13 cellular contexts compared by ENCODE assay signal in genomic region chr22:24428751-24429410, GRCh38. TPM values are rescaled to one million over a fixed set of nuclear protein-coding genes. Genes with fewer than 3 reads are reported as not detected.
A peak's percentile ranks its signal among the peaks of the same experiment; 100 is the strongest.
DNase-seq lines count a peak whose midpoint lies in the region; ATAC-seq and TF ChIP-seq lines count a peak whose summit lies in the region.
"Had no signal": no experiment of that assay in that cellular context is flagged by ENCODE, and none has a peak within 500 bp of the region (broad histone marks: within the 10 kb centered on the region; RNA-seq: fewer than 3 reads in every experiment).

No MANE protein-coding gene starts in this region.

- no peaks in the 10 kb centered on the region for H3K36me3 ChIP-seq in HEK293 (ENCODE audit: control insufficient read depth in 2 of 2, insufficient read depth in 1 of 2, low read length in 2 of 2)
- H3K36me3 ChIP-seq: pancreas, uterus had no signal

- no peaks in the 10 kb centered on the region for H3K4me1 ChIP-seq in HEK293 (ENCODE audit: control insufficient read depth, insufficient read depth, low read length)
- H3K4me1 ChIP-seq: pancreas had no signal

- intact Hi-C loops in posterior vena cava (cut with DNase I): no loop called here

- POLR2A ChIA-PET in HEK293 (lab: Yijun Ruan, JAX): no interaction called here
- POLR2A ChIA-PET in activated naive CD8-positive, alpha-beta T cell treated with anti-CD3 and anti-CD28 coated beads, Interleukin-2, amount 10 ng/mL, durations not matched to agents 7 days and 5 days (lab: Charles Lee): interaction anchor here (0.6 to 7.1 kb wide), 5 partner anchors 7 to 156 kb away, joined by 3 to 54 read pairs (median 3); partner anchors contain the start of gene GUCD1

- no peak for DNase-seq in T-helper 2 cell treated with Interferon-gamma antibody and Interleukin-4, amounts not matched to agents 5 μg/mL and 100 μg/mL, for 36 hours (ENCODE audit: low spot score)
- DNase-seq in T-helper 2 cell (no peak), posterior vena cava (ENCODE audit: low spot score) (peak; percentile 57), NCI-H345 treated with DMSO at 0.1 percent for 48 hours (lab: John Stamatoyannopoulos, UW; ENCODE audit: unreplicated experiment) (no peak)
- DNase-seq in activated naive CD8-positive, alpha-beta T cell treated with anti-CD3 and anti-CD28 coated beads, Interleukin-2, amount 10 ng/mL, durations not matched to agents 7 days and 5 days: peak; percentile 45
- DNase-seq: anterior cingulate cortex, NCI-H748 treated with DMSO at 0.1 percent for 48 hours, uterus had no signal

- no peaks in the 10 kb centered on the region for H3K9me3 Mint-ChIP-seq in T-helper 2 cell treated with Interferon-gamma antibody and Interleukin-4, amounts not matched to agents 5 μg/mL and 100 μg/mL, for 36 hours
- no peaks in the 10 kb centered on the region for H3K9me3 Mint-ChIP-seq in activated naive CD8-positive, alpha-beta T cell treated with anti-CD3 and anti-CD28 coated beads, Interleukin-2, amount 10 ng/mL, durations not matched to agents 7 days and 5 days

- peak overlapping the region; percentile 82 for H3K4me3 Mint-ChIP-seq in T-helper 2 cell treated with Interferon-gamma antibody and Interleukin-4, amounts not matched to agents 5 μg/mL and 100 μg/mL, for 36 hours
- peak overlapping the region; percentile 88 for H3K4me3 Mint-ChIP-seq in activated naive CD8-positive, alpha-beta T cell treated with anti-CD3 and anti-CD28 coated beads, Interleukin-2, amount 10 ng/mL, durations not matched to agents 7 days and 5 days

- peaks cover 61% of the 10 kb centered on the region for H3K4me1 Mint-ChIP-seq in T-helper 2 cell treated with Interferon-gamma antibody and Interleukin-4, amounts not matched to agents 5 μg/mL and 100 μg/mL, for 36 hours (ENCODE audit: low read depth)
- peaks cover 62% of the 10 kb centered on the region for H3K4me1 Mint-ChIP-seq in activated naive CD8-positive, alpha-beta T cell treated with anti-CD3 and anti-CD28 coated beads, Interleukin-2, amount 10 ng/mL, durations not matched to agents 7 days and 5 days

- no peak overlapping the region for H3K27ac ChIP-seq in HEK293 (ENCODE audit: extremely low read depth, low read depth, low read length)
- H3K27ac ChIP-seq: pancreas, uterus had no signal

- no peak overlapping the region for H3K4me3 ChIP-seq in HEK293 (ENCODE audit: low read depth, low read length)
- H3K4me3 ChIP-seq: pancreas, uterus had no signal

- peak overlapping the region; percentile 91 for H3K27ac Mint-ChIP-seq in T-helper 2 cell treated with Interferon-gamma antibody and Interleukin-4, amounts not matched to agents 5 μg/mL and 100 μg/mL, for 36 hours
- peak overlapping the region; percentile 89 for H3K27ac Mint-ChIP-seq in activated naive CD8-positive, alpha-beta T cell treated with anti-CD3 and anti-CD28 coated beads, Interleukin-2, amount 10 ng/mL, durations not matched to agents 7 days and 5 days

- no peak for TF ChIP-seq CTCF in HEK293 (tag by site-specific recombination; IDR thresholded peaks at IDR 0.05)

- H3K36me3 Mint-ChIP-seq in T-helper 2 cell treated with Interferon-gamma antibody and Interleukin-4, amounts not matched to agents 5 μg/mL and 100 μg/mL, for 36 hours (ENCODE audit: low read depth): peaks cover 5% of the 10 kb centered on the region
- H3K36me3 Mint-ChIP-seq in activated naive CD8-positive, alpha-beta T cell treated with anti-CD3 and anti-CD28 coated beads, Interleukin-2, amount 10 ng/mL, durations not matched to agents 7 days and 5 days: peaks cover 8% of the 10 kb centered on the region

- H3K9me3 ChIP-seq in HEK293 (ENCODE audit: control insufficient read depth, insufficient read depth, low read depth, low read length): no peaks in the 10 kb centered on the region
- H3K9me3 ChIP-seq: pancreas, uterus had no signal

- CTCF ChIA-PET in HEK293 (lab: Yijun Ruan, JAX): interaction anchor here (0.9 to 1.6 kb wide), 3 partner anchors 74 to 78 kb away, joined by 3 to 4 read pairs (median 3); no protein-coding TSS in a partner anchor

- peak; percentile 1 for ATAC-seq in activated naive CD8-positive, alpha-beta T cell treated with anti-CD3 and anti-CD28 coated beads, Interleukin-2, amount 10 ng/mL, durations not matched to agents 7 days and 5 days (ENCODE audit: low read depth)
- ATAC-seq in GM21529 (IDR thresholded peaks at IDR 0.05; ENCODE audit: unreplicated experiment): no peak
- no peak for ATAC-seq in HG03439 (IDR thresholded peaks at IDR 0.05; ENCODE audit: unreplicated experiment)
- ATAC-seq: esophagus mucosa had no signal

- H3K27me3 Mint-ChIP-seq in T-helper 2 cell treated with Interferon-gamma antibody and Interleukin-4, amounts not matched to agents 5 μg/mL and 100 μg/mL, for 36 hours (ENCODE audit: low read depth): peaks cover 6% of the 10 kb centered on the region
- no peaks in the 10 kb centered on the region for H3K27me3 Mint-ChIP-seq in activated naive CD8-positive, alpha-beta T cell treated with anti-CD3 and anti-CD28 coated beads, Interleukin-2, amount 10 ng/mL, durations not matched to agents 7 days and 5 days

TF ChIP-seq in HEK293, 187 proteins besides CTCF, POLR2A, EP300 and RAD21:
- TF ChIP-seq ZNF341 (tag by site-specific recombination; IDR thresholded peaks at IDR 0.05; ENCODE audit: low read depth): peak; percentile 40; the same call in 1 of the 2 replicates
- peak; percentile 24 for TF ChIP-seq ZNF335 (tag by site-specific recombination; conservative IDR thresholded peaks at IDR 0.05)
- TF ChIP-seq ZNF701 (tag by site-specific recombination; IDR thresholded peaks at IDR 0.05): no peak
- TF ChIP-seq ZNF624 (tag by site-specific recombination; IDR thresholded peaks at IDR 0.05): no peak

RNA-seq across cellular contexts. Expression of gene ADORA2A, which starts 1.5 kb away (rescaled TPM):
- total RNA-seq in activated naive CD8-positive, alpha-beta T cell treated with anti-CD3 and anti-CD28 coated beads, Interleukin-2, amount 10 ng/mL, durations not matched to agents 7 days and 5 days: 10 to 100 TPM; 29.1 to 30.3 TPM
- total RNA-seq in posterior vena cava: 1 to 10 TPM; 1.9 to 2.6 TPM
- total RNA-seq: esophagus mucosa had no signal

Comparison
In these comparisons a context has a peak if more than half of its experiments do, and no peak if none do; other contexts are left out.
1. DNase-seq: peak in activated naive CD8-positive, alpha-beta T cell treated with anti-CD3 and anti-CD28 coated beads, Interleukin-2, amount 10 ng/mL, durations not matched to agents 7 days and 5 days (single experiment) and posterior vena cava (single experiment); none in T-helper 2 cell treated with Interferon-gamma antibody and Interleukin-4, amounts not matched to agents 5 μg/mL and 100 μg/mL, for 36 hours (single experiment), T-helper 2 cell (0 of 5) and NCI-H345 treated with DMSO at 0.1 percent for 48 hours (single experiment).
2. RNA of gene ADORA2A, which starts 1.5 kb away (total RNA-seq): 29.1 to 30.3 TPM in activated naive CD8-positive, alpha-beta T cell treated with anti-CD3 and anti-CD28 coated beads, Interleukin-2, amount 10 ng/mL, durations not matched to agents 7 days and 5 days; 1.9 to 2.6 TPM in posterior vena cava; every median in the first group is over 4 times any median in the second.